In genomic region chr12:29167410-29167809, GRCh38 we compare ENCODE assay signal across 26 cellular contexts.
"Had no signal": no experiment of that assay in that cellular context is flagged by ENCODE, and none has a peak within 500 bp of the region (broad histone marks: within the 10 kb centered on the region; RNA-seq: fewer than 3 reads in every experiment).

No MANE protein-coding gene starts in this region.

- DNase-seq: activated CD4-positive, alpha-beta memory T cell treated with anti-CD3 and anti-CD28 coated beads, Interleukin-2, amount 10 ng/mL, durations not matched to agents 7 days and 5 days; activated CD4-positive, alpha-beta T cell treated with anti-CD3 and anti-CD28 coated beads, Interleukin-2, amount 10 ng/mL, durations not matched to agents 24 days and 14 days; activated CD4-positive, CD25-positive, alpha-beta regulatory T cell treated with anti-CD3 and anti-CD28 coated beads, Interleukin-2, amount 50 U/mL, for 72 hours; activated CD8-positive, alpha-beta memory T cell treated with anti-CD3 and anti-CD28 coated beads, Interleukin-2, amount 50 U/mL, for 48 hours; activated gamma-delta T cell treated with Interleukin-2 at 50 U/mL for 16 hours; activated naive CD8-positive, alpha-beta T cell treated with anti-CD3 and anti-CD28 coated beads, Interleukin-2, amount 50 U/mL, for 24 hours; activated T-cell treated with anti-CD3 and anti-CD28 coated beads, Interleukin-2, amount 50 U/mL, for 4 hours; amygdala; caudate nucleus; effector CD4-positive, alpha-beta T cell; islet precursor cell; left cardiac atrium; mammary epithelial cell; midbrain; ovary; sigmoid colon; stimulated activated CD4-positive, alpha-beta T cell treated with anti-CD3 and anti-CD28 coated beads, Interleukin-1b, Interleukin-23, amount 100 ng/mL, for 48 hours; stimulated activated naive CD4-positive, alpha-beta T cell treated with Interleukin-2 at 50 U/mL for 16 hours; T-helper 17 cell; T1000 had no signal

- H3K9me3 ChIP-seq: ovary, sigmoid colon had no signal

- H3K27ac ChIP-seq: ovary, sigmoid colon had no signal

- FAIRE-seq: endometrium, frontal cortex, small intestine had no signal

- H3K4me3 ChIP-seq: ovary, sigmoid colon, tibial nerve had no signal

- H3K27me3 ChIP-seq: ovary, sigmoid colon, tibial nerve had no signal

- H3K36me3 ChIP-seq: ovary had no signal

- ATAC-seq: activated naive CD8-positive, alpha-beta T cell treated with anti-CD3 and anti-CD28 coated beads, Interleukin-2, amount 50 U/mL, for 24 hours; activated T-cell treated with anti-CD3 and anti-CD28 coated beads, Interleukin-2, amount 50 U/mL, for 4 hours; activated T-helper 17 cell treated with anti-CD3 and anti-CD28 coated beads, Interleukin-2, amount 50 U/mL, for 72 hours; left cardiac atrium; natural killer cell treated with Interleukin-12 subunit alpha and Interleukin-12 subunit beta and Interleukin-15 and Interleukin-18, amount 100 ng/mL, for 72 hours; T-helper 17 cell had no signal
